ENCODE assay signal across 20 cellular contexts in the genomic region with DNA sequence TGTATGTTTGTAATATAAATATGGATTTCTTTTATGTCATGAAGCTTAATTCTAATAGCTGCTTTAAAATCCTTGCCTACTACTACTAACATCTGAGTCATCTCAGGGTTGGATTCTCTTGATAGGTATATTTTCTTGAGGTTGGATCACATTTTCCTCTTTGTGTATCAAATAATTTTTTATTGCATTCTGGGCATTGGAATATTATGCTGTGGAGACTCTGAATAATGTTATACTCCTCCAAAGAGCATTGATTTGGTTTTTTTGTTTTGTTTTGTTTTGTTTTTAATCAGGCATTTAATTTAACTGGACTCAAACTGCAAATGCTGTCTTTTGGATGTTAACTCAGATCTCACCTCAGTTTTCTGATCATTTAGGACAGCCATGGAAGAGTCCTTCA. TPM values are rescaled to one million over a fixed set of nuclear protein-coding genes. Genes with fewer than 3 reads are reported as not detected.
DNase-seq lines count a peak whose midpoint lies in the region; ATAC-seq and TF ChIP-seq lines count a peak whose summit lies in the region.
"Had no signal": no experiment of that assay in that cellular context is flagged by ENCODE, and none has a peak within 500 bp of the region (broad histone marks: within the 10 kb centered on the region; RNA-seq: fewer than 3 reads in every experiment).

No MANE protein-coding gene starts in this region.

- H3K18ac ChIP-seq in H9 (ENCODE audit: insufficient read length, low read depth, low read length), result no peak overlapping the region
- H3K18ac ChIP-seq in neuronal stem cell (ENCODE audit: low read length), result no peak overlapping the region

- intact Hi-C loops in activated CD8-positive, alpha-beta T cell treated with anti-CD3 and anti-CD28 coated beads for 36 hours (cut with micrococcal nuclease), result no loop called here
- intact Hi-C loops in ovary (cut with DNase I), result no loop called here

- H3K27ac Mint-ChIP-seq in activated CD8-positive, alpha-beta T cell treated with anti-CD3 and anti-CD28 coated beads for 36 hours, result peak overlapping the region; percentile 62
- no peak overlapping the region for H3K27ac Mint-ChIP-seq in activated CD8-positive, alpha-beta T cell treated with anti-CD3 and anti-CD28 coated beads, Interleukin-2, amount 10 ng/mL, durations not matched to agents 7 days and 5 days
- peak overlapping the region in 2 of 3 experiments; percentile 5 to 37; a peak in 3 of 7 replicates for H3K27ac Mint-ChIP-seq in H9
- H3K27ac Mint-ChIP-seq in activated T-helper 17 cell treated with anti-CD3 and anti-CD28 coated beads, Interleukin-2, amount 50 U/mL, for 72 hours, result peak overlapping the region; percentile 15

- H2AFZ ChIP-seq in H9 (ENCODE audit: low read length), result no peak overlapping the region
- H2AFZ ChIP-seq in neuronal stem cell (ENCODE audit: low read length), result no peak overlapping the region
- H2AFZ ChIP-seq: GM23338 had no signal

- H4K5ac ChIP-seq in H9 (ENCODE audit: insufficient read length, low read depth, low read length), result no peak overlapping the region

- no peak overlapping the region for H2BK20ac ChIP-seq in H9 (ENCODE audit: low read depth, low read length, poor library complexity, severe bottlenecking)

- H3K27me3 ChIP-seq in H9 (ENCODE audit: insufficient read depth, low read length), result no peaks in the 10 kb centered on the region
- no peaks in the 10 kb centered on the region for H3K27me3 ChIP-seq in neutrophil
- no peaks in the 10 kb centered on the region for H3K27me3 ChIP-seq in upper lobe of left lung
- H3K27me3 ChIP-seq in neuronal stem cell (ENCODE audit: control insufficient read depth in 3 of 3, insufficient read depth in 3 of 3, low read depth in 1 of 3, low read length in 3 of 3), result no peaks in the 10 kb centered on the region
- H3K27me3 ChIP-seq in ovary, result no peaks in the 10 kb centered on the region
- H3K27me3 ChIP-seq: BLaER1 had no signal

- H3K9me3 ChIP-seq in H9 (ENCODE audit: control insufficient read depth, low read depth, low read length) (no peaks in the 10 kb centered on the region), neutrophil (no peaks in the 10 kb centered on the region), upper lobe of left lung (no peaks in the 10 kb centered on the region), neuronal stem cell (replicated peaks in 1 of 2; ENCODE audit: control insufficient read depth in 2 of 2, insufficient read depth in 1 of 2, low read depth in 1 of 2, low read length in 2 of 2) (no peaks in the 10 kb centered on the region), ovary (no peaks in the 10 kb centered on the region)
- H3K9me3 ChIP-seq: BLaER1 had no signal

- no peak for DNase-seq in activated CD8-positive, alpha-beta T cell treated with anti-CD3 and anti-CD28 coated beads for 36 hours
- DNase-seq in activated CD8-positive, alpha-beta T cell treated with anti-CD3 and anti-CD28 coated beads, Interleukin-2, amount 10 ng/mL, durations not matched to agents 7 days and 5 days, result no peak
- no peak for DNase-seq in H9
- DNase-seq in upper lobe of left lung, result no peak
- no peak for DNase-seq in neuronal stem cell (ENCODE audit: low spot score)
- no peak for DNase-seq in ovary
- DNase-seq: CD8-positive, alpha-beta memory T cell; GF-D8; MM.1S; NCI-H1092 treated with DMSO at 0.1 percent for 48 hours; NCI-H187; NCI-H345; NCI-H526 treated with DMSO at 0.1 percent for 48 hours; RPMI8226; SIG-M5 had no signal

- CTCF ChIA-PET in activated CD8-positive, alpha-beta T cell treated with anti-CD3 and anti-CD28 coated beads for 36 hours (lab: Charles Lee), result interaction anchor here (0.8 to 1.7 kb wide), 3 partner anchors 11 to 65 kb away, joined by 3 to 4 read pairs (median 3); no protein-coding TSS in a partner anchor
- CTCF ChIA-PET in activated CD8-positive, alpha-beta T cell treated with anti-CD3 and anti-CD28 coated beads, Interleukin-2, amount 10 ng/mL, durations not matched to agents 7 days and 5 days (lab: Charles Lee), result interaction anchor here (1.2 to 1.6 kb wide), 2 partner anchors 244 to 251 kb away, joined by 3 read pairs; no protein-coding TSS in a partner anchor

- H3K4me1 Mint-ChIP-seq in activated CD8-positive, alpha-beta T cell treated with anti-CD3 and anti-CD28 coated beads for 36 hours (ENCODE audit: low read depth), result peaks cover 83% of the 10 kb centered on the region
- peaks cover 62% of the 10 kb centered on the region for H3K4me1 Mint-ChIP-seq in activated CD8-positive, alpha-beta T cell treated with anti-CD3 and anti-CD28 coated beads, Interleukin-2, amount 10 ng/mL, durations not matched to agents 7 days and 5 days (ENCODE audit: low read depth)
- peaks cover 24 to 45% of the 10 kb centered on the region in 2 experiments for H3K4me1 Mint-ChIP-seq in H9
- H3K4me1 Mint-ChIP-seq in activated T-helper 17 cell treated with anti-CD3 and anti-CD28 coated beads, Interleukin-2, amount 50 U/mL, for 72 hours, result peaks cover 37% of the 10 kb centered on the region

- H2BK15ac ChIP-seq in H9 (ENCODE audit: low read depth, low read length) (no peak overlapping the region), neuronal stem cell (ENCODE audit: low read length) (no peak overlapping the region)

- no peak overlapping the region for H3K23ac ChIP-seq in H9 (ENCODE audit: insufficient read length, low read depth, low read length)
- no peak overlapping the region for H3K23ac ChIP-seq in neuronal stem cell (ENCODE audit: low read depth, low read length, poor library complexity)

- no peak overlapping the region for H2BK5ac ChIP-seq in H9 (ENCODE audit: insufficient read length, low read length)
- H2BK5ac ChIP-seq in neuronal stem cell (ENCODE audit: low read length), result no peak overlapping the region

- no peaks in the 10 kb centered on the region; the same call in 1 of the 2 replicates for H3K4me1 ChIP-seq in H9 (ENCODE audit: insufficient read depth, low read length)
- H3K4me1 ChIP-seq in neutrophil (ENCODE audit: control insufficient read depth in 1 of 2, insufficient read depth in 1 of 2, low read depth in 1 of 2, low read length in 1 of 2), result no peaks in the 10 kb centered on the region
- peaks cover 9 to 22% (median 14%) of the 10 kb centered on the region in 4 donors for H3K4me1 ChIP-seq in upper lobe of left lung
- peaks cover 0 to 2% of the 10 kb centered on the region in 2 donors for H3K4me1 ChIP-seq in neuronal stem cell (ENCODE audit: control insufficient read depth in 2 of 2, insufficient read depth in 1 of 2, low read depth in 1 of 2, low read length in 2 of 2)
- H3K4me1 ChIP-seq in ovary (ENCODE audit: insufficient read depth), result peaks cover 5% of the 10 kb centered on the region

- H3K9me3 Mint-ChIP-seq in activated CD8-positive, alpha-beta T cell treated with anti-CD3 and anti-CD28 coated beads for 36 hours, result no peaks in the 10 kb centered on the region
- no peaks in the 10 kb centered on the region for H3K9me3 Mint-ChIP-seq in activated CD8-positive, alpha-beta T cell treated with anti-CD3 and anti-CD28 coated beads, Interleukin-2, amount 10 ng/mL, durations not matched to agents 7 days and 5 days (ENCODE audit: insufficient read depth)
- no peaks in the 10 kb centered on the region for H3K9me3 Mint-ChIP-seq in H9
- no peaks in the 10 kb centered on the region for H3K9me3 Mint-ChIP-seq in activated T-helper 17 cell treated with anti-CD3 and anti-CD28 coated beads, Interleukin-2, amount 50 U/mL, for 72 hours
- H3K9me3 Mint-ChIP-seq: CD8-positive, alpha-beta memory T cell; GM23338 had no signal

- no peaks in the 10 kb centered on the region for H3K27me3 Mint-ChIP-seq in activated CD8-positive, alpha-beta T cell treated with anti-CD3 and anti-CD28 coated beads for 36 hours
- no peaks in the 10 kb centered on the region for H3K27me3 Mint-ChIP-seq in activated CD8-positive, alpha-beta T cell treated with anti-CD3 and anti-CD28 coated beads, Interleukin-2, amount 10 ng/mL, durations not matched to agents 7 days and 5 days (ENCODE audit: low read depth)
- no peaks in the 10 kb centered on the region; the same call in 1 of the 2 replicates for H3K27me3 Mint-ChIP-seq in H9 (ENCODE audit: low read depth)
- H3K27me3 Mint-ChIP-seq in activated T-helper 17 cell treated with anti-CD3 and anti-CD28 coated beads, Interleukin-2, amount 50 U/mL, for 72 hours, result no peaks in the 10 kb centered on the region
- H3K27me3 Mint-ChIP-seq: CD8-positive, alpha-beta memory T cell had no signal

- ATAC-seq in activated CD8-positive, alpha-beta T cell treated with anti-CD3 and anti-CD28 coated beads for 36 hours, result no peak
- ATAC-seq in activated CD8-positive, alpha-beta T cell treated with anti-CD3 and anti-CD28 coated beads, Interleukin-2, amount 10 ng/mL, durations not matched to agents 7 days and 5 days, result no peak
- ATAC-seq in activated T-helper 17 cell treated with anti-CD3 and anti-CD28 coated beads, Interleukin-2, amount 50 U/mL, for 72 hours (replicated peaks), result no peak
- no peak for ATAC-seq in upper lobe of left lung (ENCODE audit: low FRiP score in 2 of 2)
- ATAC-seq: HepG2 had no signal

- peaks cover 20% of the 10 kb centered on the region for H3K79me1 ChIP-seq in H9 (ENCODE audit: insufficient read depth, low read depth, low read length, poor library complexity, severe bottlenecking)
- no peaks in the 10 kb centered on the region for H3K79me1 ChIP-seq in neuronal stem cell (ENCODE audit: low read depth, low read length)

- H3K9ac ChIP-seq in H9 (ENCODE audit: extremely low read depth, insufficient read length, low read length) (no peak overlapping the region), neuronal stem cell (ENCODE audit: low read depth, low read length, poor library complexity) (no peak overlapping the region)
- H3K9ac ChIP-seq: BLaER1 had no signal

- H3K14ac ChIP-seq in H9 (ENCODE audit: insufficient read depth, low read length), result no peak overlapping the region
- no peak overlapping the region for H3K14ac ChIP-seq in neuronal stem cell (ENCODE audit: low read length)

- no peaks in the 10 kb centered on the region for H3K23me2 ChIP-seq in H9 (ENCODE audit: insufficient read length, low read depth, low read length, poor library complexity, severe bottlenecking)

- no peak overlapping the region for H4K8ac ChIP-seq in H9 (replicated peaks; ENCODE audit: insufficient read length, low read depth, low read length)
- H4K8ac ChIP-seq in neuronal stem cell (ENCODE audit: low read depth, low read length), result no peak overlapping the region

- H2BK120ac ChIP-seq in H9 (ENCODE audit: low read depth, low read length, poor library complexity, severe bottlenecking) (no peak overlapping the region), neuronal stem cell (ENCODE audit: low read depth, low read length) (no peak overlapping the region)

- no peak overlapping the region for H4K91ac ChIP-seq in H9 (ENCODE audit: insufficient read length, low read depth, low read length)
- no peak overlapping the region for H4K91ac ChIP-seq in neuronal stem cell (ENCODE audit: low read depth, low read length, poor library complexity)

- peaks cover 85% of the 10 kb centered on the region for H3K36me3 Mint-ChIP-seq in activated CD8-positive, alpha-beta T cell treated with anti-CD3 and anti-CD28 coated beads for 36 hours (ENCODE audit: low read depth)
- H3K36me3 Mint-ChIP-seq in activated CD8-positive, alpha-beta T cell treated with anti-CD3 and anti-CD28 coated beads, Interleukin-2, amount 10 ng/mL, durations not matched to agents 7 days and 5 days (ENCODE audit: low read depth), result peaks cover 89% of the 10 kb centered on the region
- H3K36me3 Mint-ChIP-seq in H9 (ENCODE audit: insufficient read depth in 1 of 3, low read depth in 3 of 3), result peaks cover 81 to 99% (median 96%) of the 10 kb centered on the region in 3 experiments; a peak in 6 of 7 replicates
- peaks cover 100% of the 10 kb centered on the region for H3K36me3 Mint-ChIP-seq in activated T-helper 17 cell treated with anti-CD3 and anti-CD28 coated beads, Interleukin-2, amount 50 U/mL, for 72 hours (ENCODE audit: low read depth)

- H3K79me2 ChIP-seq in H9 (ENCODE audit: insufficient read depth, low read length), result peaks cover 54% of the 10 kb centered on the region

- peaks cover 71% of the 10 kb centered on the region for H3K36me3 ChIP-seq in neutrophil
- H3K36me3 ChIP-seq in upper lobe of left lung, result peaks cover 16 to 92% (median 55%) of the 10 kb centered on the region in 4 donors
- peaks cover 30 to 100% of the 10 kb centered on the region in 2 donors for H3K36me3 ChIP-seq in neuronal stem cell (replicated peaks in 1 of 2; ENCODE audit: control insufficient read depth in 2 of 2, insufficient read depth in 2 of 2, low read length in 2 of 2)
- H3K36me3 ChIP-seq in ovary, result no peaks in the 10 kb centered on the region

- no peaks in the 10 kb centered on the region for H4K20me1 ChIP-seq in H9 (ENCODE audit: control insufficient read depth, insufficient read depth, insufficient read length)

- no peak overlapping the region for H3T11ph ChIP-seq in H9 (ENCODE audit: low read length)

- TF ChIP-seq CTCF in activated CD8-positive, alpha-beta T cell treated with anti-CD3 and anti-CD28 coated beads for 36 hours (IDR thresholded peaks at IDR 0.05), result no peak
- TF ChIP-seq CTCF in H9 (conservative IDR thresholded peaks at IDR 0.05) (no peak), neutrophil (IDR thresholded peaks at IDR 0.05) (no peak), upper lobe of left lung (IDR thresholded peaks at IDR 0.05) (no peak), ovary (IDR thresholded peaks at IDR 0.05) (no peak)

- TF ChIP-seq POLR2A in upper lobe of left lung (IDR thresholded peaks at IDR 0.05) (no peak), ovary (IDR thresholded peaks at IDR 0.05) (no peak)

- H2BK12ac ChIP-seq in H9 (ENCODE audit: insufficient read length, low read depth, low read length) (no peak overlapping the region), neuronal stem cell (ENCODE audit: low read length) (no peak overlapping the region)

- POLR2A ChIA-PET in activated CD8-positive, alpha-beta T cell treated with anti-CD3 and anti-CD28 coated beads for 36 hours (lab: Charles Lee), result interaction anchor here (1.5 kb wide), 1 partner anchor 19 kb away, joined by 6 read pairs; no protein-coding TSS in a partner anchor
- POLR2A ChIA-PET in activated CD8-positive, alpha-beta T cell treated with anti-CD3 and anti-CD28 coated beads, Interleukin-2, amount 10 ng/mL, durations not matched to agents 7 days and 5 days (lab: Charles Lee), result no interaction called here

- no peak overlapping the region for H3K4me3 Mint-ChIP-seq in activated CD8-positive, alpha-beta T cell treated with anti-CD3 and anti-CD28 coated beads for 36 hours
- H3K4me3 Mint-ChIP-seq in activated CD8-positive, alpha-beta T cell treated with anti-CD3 and anti-CD28 coated beads, Interleukin-2, amount 10 ng/mL, durations not matched to agents 7 days and 5 days, result no peak overlapping the region
- no peak overlapping the region for H3K4me3 Mint-ChIP-seq in H9
- H3K4me3 Mint-ChIP-seq in activated T-helper 17 cell treated with anti-CD3 and anti-CD28 coated beads, Interleukin-2, amount 50 U/mL, for 72 hours, result peak overlapping the region; percentile 3
- H3K4me3 Mint-ChIP-seq: GM23338 had no signal

- H3K27ac ChIP-seq in H9 (ENCODE audit: insufficient read length, low read depth, low read length) (no peak overlapping the region), neutrophil (peak overlapping the region; percentile 2), upper lobe of left lung (no peak overlapping the region), neuronal stem cell (replicated peaks; ENCODE audit: low read length) (no peak overlapping the region), ovary (no peak overlapping the region)
- H3K27ac ChIP-seq: BLaER1 had no signal

- H3K56ac ChIP-seq in H9 (ENCODE audit: insufficient read length, low read depth, low read length), result no peak overlapping the region

- H2AK5ac ChIP-seq in H9 (ENCODE audit: insufficient read length, low read length), result no peak overlapping the region
- H2AK5ac ChIP-seq in neuronal stem cell (ENCODE audit: low read depth, low read length), result no peak overlapping the region

- TF ChIP-seq EP300 in upper lobe of left lung (IDR thresholded peaks at IDR 0.05) (no peak), ovary (IDR thresholded peaks at IDR 0.05) (no peak)

- H3K4ac ChIP-seq in H9 (ENCODE audit: low read depth, low read length) (no peak overlapping the region), neuronal stem cell (ENCODE audit: low read length) (no peak overlapping the region)

- H3K4me2 ChIP-seq in H9 (ENCODE audit: insufficient read depth, insufficient read length, low read length), result no peak overlapping the region
- H3K4me2 ChIP-seq in neuronal stem cell (ENCODE audit: insufficient read depth, low read length, poor library complexity, severe bottlenecking), result no peak overlapping the region
- H3K4me2 ChIP-seq: BLaER1, GM23338 had no signal

- H3K4me3 ChIP-seq in neutrophil (ENCODE audit: low read depth in 1 of 2, low read length in 1 of 2) (no peak overlapping the region), upper lobe of left lung (no peak overlapping the region), neuronal stem cell (ENCODE audit: low read length in 2 of 2) (no peak overlapping the region), ovary (no peak overlapping the region)
- H3K4me3 ChIP-seq: BLaER1, GM23338 had no signal

RNA-seq across cellular contexts. Expression of a gene that starts 8.0 kb away (rescaled TPM):
- total RNA-seq in activated CD8-positive, alpha-beta T cell treated with anti-CD3 and anti-CD28 coated beads for 36 hours, result 100 to 1,000 TPM; 213 to 228 TPM
- 100 to 1,000 TPM; 218 to 231 TPM for total RNA-seq in activated CD8-positive, alpha-beta T cell treated with anti-CD3 and anti-CD28 coated beads, Interleukin-2, amount 10 ng/mL, durations not matched to agents 7 days and 5 days
- 336 and 338 TPM in 2 replicates for total RNA-seq in H9 (2021)
- total RNA-seq in activated T-helper 17 cell treated with anti-CD3 and anti-CD28 coated beads, Interleukin-2, amount 50 U/mL, for 72 hours, result 100 to 1,000 TPM; 136 to 273 TPM
- total RNA-seq in upper lobe of left lung, result 100 to 1,000 TPM in 2 of 6 donors, 10 to 100 TPM in 4; 53.4 to 134 (median 91.7) TPM
- 73.1 TPM for polyA plus RNA-seq in neuronal stem cell (2013, experiment 1 of 2)
- 71.6 TPM for polyA plus RNA-seq in neuronal stem cell (2013, experiment 2 of 2)
- 100 to 1,000 TPM in 5 of 7 donors, 10 to 100 TPM in 2; 70.6 to 168 (median 140) TPM for total RNA-seq in ovary
- polyA plus RNA-seq in ovary, result 10 to 100 TPM; 81.5 to 98.0 TPM

RNA-seq across cellular contexts. Expression of a gene that starts 57.5 kb away (rescaled TPM):
- total RNA-seq in activated CD8-positive, alpha-beta T cell treated with anti-CD3 and anti-CD28 coated beads for 36 hours, result 1 to 10 TPM; 4.5 to 4.9 TPM
- total RNA-seq in activated CD8-positive, alpha-beta T cell treated with anti-CD3 and anti-CD28 coated beads, Interleukin-2, amount 10 ng/mL, durations not matched to agents 7 days and 5 days, result 1 to 10 TPM; 1.1 to 1.7 TPM
- total RNA-seq in H9 (2021) (1.1 and 2.4 TPM in 2 replicates), upper lobe of left lung (10 to 100 TPM; 16.6 to 99.5 (median 33.2) TPM), ovary (10 to 100 TPM in 1 of 7 donors, 1 to 10 TPM in 6; 2.3 to 26.0 (median 3.7) TPM)
- 1 to 10 TPM in 1 of 2 donors, under 1 TPM in 1; 0.90 to 1.4 TPM for total RNA-seq in activated T-helper 17 cell treated with anti-CD3 and anti-CD28 coated beads, Interleukin-2, amount 50 U/mL, for 72 hours
- 2.9 TPM for polyA plus RNA-seq in neuronal stem cell (2013, experiment 1 of 2)
- 3.3 TPM for polyA plus RNA-seq in neuronal stem cell (2013, experiment 2 of 2)
- polyA plus RNA-seq in ovary, result 10 to 100 TPM in 1 of 2 donors, 1 to 10 TPM in 1; 3.4 to 23.5 TPM
